ENCODE assay signal across 19 cellular contexts in the genomic region with DNA sequence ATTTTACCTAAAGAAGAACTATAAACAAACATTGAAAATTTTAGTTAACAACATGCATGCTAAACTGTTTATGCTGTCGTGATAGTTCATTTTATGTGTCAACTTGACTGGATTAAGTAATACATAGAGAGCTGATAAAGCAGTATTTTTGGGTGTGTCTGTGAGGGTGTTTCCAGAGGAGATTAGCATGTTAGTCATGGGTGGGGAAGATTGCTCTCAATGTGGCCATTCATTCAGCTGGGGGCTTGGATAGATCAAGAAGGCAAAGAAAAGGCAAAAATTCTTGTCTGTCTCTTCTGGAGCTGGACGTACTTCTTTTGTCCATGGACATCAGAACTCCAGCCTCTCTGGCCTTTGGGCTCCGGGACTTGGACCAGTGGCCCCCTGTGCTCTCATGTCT.
DNase-seq lines count a peak whose midpoint lies in the region; ATAC-seq, FAIRE-seq and TF ChIP-seq lines count a peak whose summit lies in the region.
"Had no signal": no experiment of that assay in that cellular context is flagged by ENCODE, and none has a peak within 500 bp of the region (broad histone marks: within the 10 kb centered on the region; RNA-seq: fewer than 3 reads in every experiment).

No MANE protein-coding gene starts in this region.

- H3K27me3 ChIP-seq in PC-3 (ENCODE audit: low read length) (no peaks in the 10 kb centered on the region), K562 (ENCODE audit: control insufficient read depth in 2 of 2, insufficient read depth in 2 of 2, low read length in 2 of 2) (no peaks in the 10 kb centered on the region)
- H3K27me3 ChIP-seq: BE2C had no signal

- H3K36me3 ChIP-seq in PC-3 (ENCODE audit: low read depth, low read length) (no peaks in the 10 kb centered on the region), K562 (ENCODE audit: control insufficient read depth, insufficient read depth, low read length) (no peaks in the 10 kb centered on the region)
- H3K36me3 ChIP-seq: BE2C had no signal

- no peaks in the 10 kb centered on the region for H3K4me1 Mint-ChIP-seq in nephron progenitor cell
- H3K4me1 Mint-ChIP-seq: CD4-positive, alpha-beta memory T cell had no signal

- BruUV-seq in PC-3 (replicated peaks; lab: Mats Ljungman, UMichigan) (no TSS peak), K562 (replicated peaks; lab: Mats Ljungman, UMichigan) (no TSS peak)

- no peaks in the 10 kb centered on the region for H3K9me2 ChIP-seq in PC-3 (replicated peaks; ENCODE audit: low read length)

- FAIRE-seq in K562 (lab: Jason Lieb, UNC): no peak
- FAIRE-seq: A204.1, D721Med, GM12892, GM19239 had no signal

- POLR2A ChIA-PET in PC-3 (lab: Charles Lee; ENCODE audit: unreplicated experiment): no interaction called here
- POLR2A ChIA-PET in K562 (lab: Yijun Ruan, JAX): no interaction called here

- H3K9me3 Mint-ChIP-seq in nephron progenitor cell: no peaks in the 10 kb centered on the region

- intact Hi-C loops in PC-3 (cut with micrococcal nuclease): no loop called here
- intact Hi-C loops in K562 (cut with micrococcal nuclease): no loop called here

- no peaks in the 10 kb centered on the region for H3K27me3 Mint-ChIP-seq in nephron progenitor cell (ENCODE audit: low read depth, poor library complexity)
- H3K27me3 Mint-ChIP-seq: CD4-positive, alpha-beta memory T cell had no signal

- 0% methylated on average over 3 of the region's 3 CpGs for WGBS in K562 (ENCODE audit: insufficient coverage, low coverage, missing lambda C conversion rate)

- peaks cover 31% of the 10 kb centered on the region for H3K4me1 ChIP-seq in PC-3 (ENCODE audit: insufficient read depth, low read length)
- H3K4me1 ChIP-seq in K562 (replicated peaks in 1 of 2; ENCODE audit: control insufficient read depth in 2 of 2, insufficient read depth in 2 of 2, low read length in 2 of 2): no peaks in the 10 kb centered on the region
- H3K4me1 ChIP-seq: BE2C had no signal

- no peak for ATAC-seq in PC-3
- ATAC-seq in K562: no peak

- H3K79me2 ChIP-seq in PC-3 (ENCODE audit: low read length): no peaks in the 10 kb centered on the region
- no peaks in the 10 kb centered on the region for H3K79me2 ChIP-seq in K562 (ENCODE audit: control insufficient read depth, insufficient read depth, low read length)

- H3K9me1 ChIP-seq in K562 (ENCODE audit: control insufficient read depth, insufficient read depth, low read length): no peaks in the 10 kb centered on the region

- H4K20me1 ChIP-seq in PC-3 (ENCODE audit: low read length): no peaks in the 10 kb centered on the region
- no peaks in the 10 kb centered on the region for H4K20me1 ChIP-seq in K562 (replicated peaks; ENCODE audit: control insufficient read depth, insufficient read depth, low read length)

- H3K27ac ChIP-seq in PC-3 (ENCODE audit: low read length): no peak overlapping the region
- H3K27ac ChIP-seq in K562 (ENCODE audit: extremely low read depth, low read depth, low read length): no peak overlapping the region
- H3K27ac ChIP-seq: C4-2B had no signal

- no peak for TF ChIP-seq POLR2A in K562 (conservative IDR thresholded peaks at IDR 0.05)

- CTCF ChIA-PET in PC-3 (lab: Charles Lee) (no interaction called here), K562 (lab: Yijun Ruan, JAX; ENCODE audit: low intra/inter-chr PET ratio) (no interaction called here)

- H3K4me3 Mint-ChIP-seq in nephron progenitor cell: no peak overlapping the region
- H3K4me3 Mint-ChIP-seq: CD4-positive, alpha-beta memory T cell; H9 had no signal

- no peak overlapping the region for H3K27ac Mint-ChIP-seq in nephron progenitor cell
- H3K27ac Mint-ChIP-seq: CD4-positive, alpha-beta memory T cell had no signal

- H2AFZ ChIP-seq in PC-3 (ENCODE audit: low read length) (no peak overlapping the region), K562 (ENCODE audit: low read depth, low read length) (no peak overlapping the region)

- H3K9me3 ChIP-seq in PC-3 (ENCODE audit: low read length): no peaks in the 10 kb centered on the region
- H3K9me3 ChIP-seq in K562 (replicated peaks; ENCODE audit: control insufficient read depth, insufficient read depth, low read depth, low read length): no peaks in the 10 kb centered on the region
- H3K9me3 ChIP-seq: BE2C had no signal

- no peak for TF ChIP-seq CTCF in PC-3 (conservative IDR thresholded peaks at IDR 0.05; ENCODE audit: low read depth, low read length)
- no peak for TF ChIP-seq CTCF in K562 (IDR thresholded peaks at IDR 0.05 in 2 of 3, conservative IDR thresholded peaks at IDR 0.05 in 1 of 3; ENCODE audit: insufficient read depth in 2 of 3, low read depth in 1 of 3, low read length in 3 of 3)
- no peak for TF ChIP-seq CTCF in fibroblast of the aortic adventitia (IDR thresholded peaks at IDR 0.05; ENCODE audit: insufficient read depth, low read length)
- TF ChIP-seq CTCF in nephron progenitor cell (IDR thresholded peaks at IDR 0.05): no peak

- H3K4me3 ChIP-seq in PC-3 (ENCODE audit: low read length) (no peak overlapping the region), K562 (no peak overlapping the region), fibroblast of the aortic adventitia (ENCODE audit: low read depth, low read length) (no peak overlapping the region)

- DNase-seq in HUDEP-2 (lab: John Stamatoyannopoulos, UW; ENCODE audit: unreplicated experiment in 76 of 76) (peak in 52 of 76 experiments; percentile 1 to 73 (median 36)), PC-3 (peak; percentile 22), K562 (ENCODE audit: extremely low read depth in 1 of 4, low spot score in 3 of 4) (peak in 1 of 4 experiments; percentile 5), fibroblast of the aortic adventitia (ENCODE audit: low read depth) (peak; percentile 16), ACHN (no peak), nephron progenitor cell (no peak)
- DNase-seq in stimulated activated CD4-positive, alpha-beta T cell treated with anti-CD3 and anti-CD28 coated beads, Interleukin-2, amount 100 ng/mL, for 24 hours: no peak
- DNase-seq: BE2C; CD4-positive, alpha-beta memory T cell; COR-L47; DND-41; GDM1; GOT3; H9 had no signal

- no peaks in the 10 kb centered on the region for H3K36me3 Mint-ChIP-seq in nephron progenitor cell (ENCODE audit: low read depth)
- H3K36me3 Mint-ChIP-seq: CD4-positive, alpha-beta memory T cell had no signal

- H3K9ac ChIP-seq in PC-3 (ENCODE audit: low read length) (no peak overlapping the region), K562 (ENCODE audit: insufficient read depth in 1 of 2, low read depth in 2 of 2, low read length in 2 of 2) (no peak overlapping the region)

- TF ChIP-seq RAD21 in K562 (CRISPR knock-in tag; conservative IDR thresholded peaks at IDR 0.05 in 1 of 2, IDR thresholded peaks at IDR 0.05 in 1 of 2): no peak

- no peak for TF ChIP-seq EP300 in K562 (IDR thresholded peaks at IDR 0.05; ENCODE audit: low read length)

- no peak overlapping the region for H3K4me2 ChIP-seq in PC-3 (ENCODE audit: low read length)
- H3K4me2 ChIP-seq in K562 (ENCODE audit: insufficient read depth, low read length): no peak overlapping the region

- in situ Hi-C loops in K562 (cut with MboI) (no loop called here), ACHN (cut with HindIII; ENCODE audit: low pct_ligation_motif_present, low pct_unique_long_range_greater_than_20kb, low sequenced_read_pairs) (no loop called here)

- peaks cover 3% of the 10 kb centered on the region for H3F3A ChIP-seq in PC-3 (ENCODE audit: low read length, unreplicated experiment)

TF ChIP-seq in K562, 482 proteins besides CTCF, POLR2A, EP300 and RAD21:
- no peak for TF ChIP-seq SAP30 (IDR thresholded peaks at IDR 0.05; ENCODE audit: borderline replicate concordance, insufficient read depth, low read depth, low read length, poor library complexity, severe bottlenecking)
- TF ChIP-seq TARDBP (IDR thresholded peaks at IDR 0.05): no peak
- TF ChIP-seq TCF3 (CRISPR knock-in tag; IDR thresholded peaks at IDR 0.05): peak; percentile 22; the same call in 1 of the 2 replicates
- TF ChIP-seq CBFA2T3 (IDR thresholded peaks at IDR 0.05): peak; percentile 32; the same call in 1 of the 2 replicates
- TF ChIP-seq, protein P1, sequence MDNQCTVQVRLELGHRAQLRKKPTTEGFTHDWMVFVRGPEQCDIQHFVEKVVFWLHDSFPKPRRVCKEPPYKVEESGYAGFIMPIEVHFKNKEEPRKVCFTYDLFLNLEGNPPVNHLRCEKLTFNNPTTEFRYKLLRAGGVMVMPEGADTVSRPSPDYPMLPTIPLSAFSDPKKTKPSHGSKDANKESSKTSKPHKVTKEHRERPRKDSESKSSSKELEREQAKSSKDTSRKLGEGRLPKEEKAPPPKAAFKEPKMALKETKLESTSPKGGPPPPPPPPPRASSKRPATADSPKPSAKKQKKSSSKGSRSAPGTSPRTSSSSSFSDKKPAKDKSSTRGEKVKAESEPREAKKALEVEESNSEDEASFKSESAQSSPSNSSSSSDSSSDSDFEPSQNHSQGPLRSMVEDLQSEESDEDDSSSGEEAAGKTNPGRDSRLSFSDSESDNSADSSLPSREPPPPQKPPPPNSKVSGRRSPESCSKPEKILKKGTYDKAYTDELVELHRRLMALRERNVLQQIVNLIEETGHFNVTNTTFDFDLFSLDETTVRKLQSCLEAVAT (IDR thresholded peaks at IDR 0.05): no peak
- no peak for TF ChIP-seq PTRF (tag; IDR thresholded peaks at IDR 0.05)

Comparison
In these comparisons a context has a peak if more than half of its experiments do, and no peak if none do; other contexts are left out.
1. DNase-seq: peak in HUDEP-2 (52 of 76), PC-3 (single experiment) and fibroblast of the aortic adventitia (single experiment); none in ACHN (single experiment), stimulated activated CD4-positive, alpha-beta T cell treated with anti-CD3 and anti-CD28 coated beads, Interleukin-2, amount 100 ng/mL, for 24 hours (0 of 2) and nephron progenitor cell (single experiment).